ENCODE assay signal across 13 cellular contexts in the genomic region with DNA sequence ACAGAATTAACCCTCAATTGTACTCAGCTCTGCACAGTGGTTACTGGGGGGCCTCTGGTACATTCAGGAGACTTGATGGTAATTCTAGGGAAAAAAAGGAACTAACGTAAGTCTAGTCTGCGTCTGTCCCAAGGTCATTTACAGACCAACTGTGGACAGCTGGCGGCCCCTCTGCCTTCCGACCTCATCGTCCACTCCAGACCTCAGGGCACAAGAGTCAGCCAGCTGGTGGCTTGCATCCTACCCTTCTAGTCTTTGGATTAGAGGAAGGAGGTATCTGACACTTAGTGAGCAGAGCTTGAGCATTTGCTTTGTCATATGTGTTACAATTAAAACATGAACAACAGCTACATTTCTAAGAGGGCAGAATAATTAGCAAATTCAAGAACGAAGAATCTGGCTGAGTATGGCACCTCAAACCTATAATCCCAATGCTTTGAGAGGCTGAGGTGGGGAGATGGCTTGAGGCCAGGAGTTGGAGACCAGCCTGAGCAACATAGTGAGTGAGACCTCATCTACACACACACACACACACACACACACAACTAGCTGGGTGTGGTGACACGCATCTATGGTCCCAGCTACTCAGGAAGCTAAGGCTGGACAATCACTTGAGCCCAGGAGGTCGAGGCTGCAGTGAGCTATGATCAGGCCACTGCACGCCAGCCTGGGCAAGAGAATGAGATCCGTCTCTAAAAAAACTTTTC. TPM values are rescaled to one million over a fixed set of nuclear protein-coding genes. Genes with fewer than 3 reads are reported as not detected.
DNase-seq lines count a peak whose midpoint lies in the region; ATAC-seq and TF ChIP-seq lines count a peak whose summit lies in the region.
"Had no signal": no experiment of that assay in that cellular context is flagged by ENCODE, and none has a peak within 500 bp of the region (broad histone marks: within the 10 kb centered on the region; RNA-seq: fewer than 3 reads in every experiment).

No MANE protein-coding gene starts in this region.

- H3K9me3 ChIP-seq in cardiac muscle cell (ENCODE audit: low read depth) (no peaks in the 10 kb centered on the region), upper lobe of right lung (no peaks in the 10 kb centered on the region)
- H3K9me3 ChIP-seq: mucosa of descending colon, sigmoid colon had no signal

- peaks cover 52% of the 10 kb centered on the region in 2 donors for H3K4me1 Mint-ChIP-seq in natural killer cell treated with Interleukin-12 subunit alpha and Interleukin-12 subunit beta and Interleukin-15 and Interleukin-18, amount 100 ng/mL, for 72 hours (ENCODE audit: low read depth in 2 of 2)

- peak overlapping the region; percentile 45 for H3K4me3 Mint-ChIP-seq in natural killer cell treated with Interleukin-12 subunit alpha and Interleukin-12 subunit beta and Interleukin-15 and Interleukin-18, amount 100 ng/mL, for 72 hours

- no peak for ATAC-seq in natural killer cell treated with Interleukin-12 subunit alpha and Interleukin-12 subunit beta and Interleukin-15 and Interleukin-18, amount 100 ng/mL, for 72 hours
- ATAC-seq in upper lobe of right lung (peak; percentile 44), HG03196 (IDR thresholded peaks at IDR 0.05; ENCODE audit: unreplicated experiment) (no peak), GM19328 (IDR thresholded peaks at IDR 0.05; ENCODE audit: unreplicated experiment) (no peak)
- ATAC-seq: mucosa of descending colon had no signal

- peak overlapping the region; percentile 95 to 98 for H3K27ac Mint-ChIP-seq in natural killer cell treated with Interleukin-12 subunit alpha and Interleukin-12 subunit beta and Interleukin-15 and Interleukin-18, amount 100 ng/mL, for 72 hours

- H3K36me3 ChIP-seq in cardiac muscle cell (peaks cover 31% of the 10 kb centered on the region), upper lobe of right lung (peaks cover 49% of the 10 kb centered on the region)

- no peaks in the 10 kb centered on the region for H3K9me3 Mint-ChIP-seq in natural killer cell treated with Interleukin-12 subunit alpha and Interleukin-12 subunit beta and Interleukin-15 and Interleukin-18, amount 100 ng/mL, for 72 hours

- TF ChIP-seq CTCF in cardiac muscle cell (IDR thresholded peaks at IDR 0.05; ENCODE audit: low read depth, low read length): no peak
- TF ChIP-seq CTCF in choroid plexus epithelial cell (conservative IDR thresholded peaks at IDR 0.05; ENCODE audit: low read depth, low read length): peak; percentile 2
- TF ChIP-seq CTCF in upper lobe of right lung (IDR thresholded peaks at IDR 0.05): no peak

- intact Hi-C loops in cardiac septum (cut with DNase I) (loop anchor here (5.0 kb wide), 1 partner anchor 36 kb away; the partner anchor contains the start of gene SSH1), upper lobe of right lung (cut with DNase I) (no loop called here)

- no peaks in the 10 kb centered on the region for H3K27me3 ChIP-seq in cardiac muscle cell
- H3K27me3 ChIP-seq in upper lobe of right lung: no peaks in the 10 kb centered on the region
- H3K27me3 ChIP-seq: sigmoid colon had no signal

- no peaks in the 10 kb centered on the region for H3K27me3 Mint-ChIP-seq in natural killer cell treated with Interleukin-12 subunit alpha and Interleukin-12 subunit beta and Interleukin-15 and Interleukin-18, amount 100 ng/mL, for 72 hours

- DNase-seq in cardiac muscle cell (ENCODE audit: low read depth in 1 of 2, low spot score in 1 of 2): no peak
- DNase-seq in cardiac septum (ENCODE audit: low spot score): no peak
- DNase-seq in choroid plexus epithelial cell (ENCODE audit: low read depth): no peak
- DNase-seq in natural killer cell treated with Interleukin-12 subunit alpha and Interleukin-12 subunit beta and Interleukin-15 and Interleukin-18, amount 100 ng/mL, for 72 hours (ENCODE audit: low spot score): no peak
- no peak for DNase-seq in upper lobe of right lung
- no peak for DNase-seq in HCEC 1CT
- DNase-seq: activated T-cell treated with anti-CD3 and anti-CD28 coated beads for 4 hours, Karpas-422, mucosa of descending colon, sigmoid colon had no signal

- H3K36me3 Mint-ChIP-seq in natural killer cell treated with Interleukin-12 subunit alpha and Interleukin-12 subunit beta and Interleukin-15 and Interleukin-18, amount 100 ng/mL, for 72 hours: no peaks in the 10 kb centered on the region

- peak overlapping the region; percentile 31 for H3K27ac ChIP-seq in cardiac muscle cell
- peak overlapping the region; percentile 32 for H3K27ac ChIP-seq in upper lobe of right lung

- H3K4me3 ChIP-seq in cardiac muscle cell (no peak overlapping the region), choroid plexus epithelial cell (ENCODE audit: low read depth, low read length) (no peak overlapping the region), upper lobe of right lung (no peak overlapping the region)
- H3K4me3 ChIP-seq: mucosa of descending colon, sigmoid colon had no signal

- peaks cover 9% of the 10 kb centered on the region for H3K4me1 ChIP-seq in cardiac muscle cell (ENCODE audit: low read depth)
- peaks cover 78% of the 10 kb centered on the region for H3K4me1 ChIP-seq in upper lobe of right lung

RNA-seq across cellular contexts. Expression of gene SSH1, which starts 36.5 kb away (rescaled TPM):
- total RNA-seq in cardiac muscle cell: 15.9 and 26.1 TPM in 2 replicates
- polyA plus RNA-seq in cardiac muscle cell: 17.7 and 19.1 TPM in 2 replicates
- 50.6 TPM for total RNA-seq in cardiac septum
- total RNA-seq in natural killer cell treated with Interleukin-12 subunit alpha and Interleukin-12 subunit beta and Interleukin-15 and Interleukin-18, amount 100 ng/mL, for 72 hours: 10 to 100 TPM; 40.5 to 73.9 TPM
- total RNA-seq in upper lobe of right lung: 46.0 TPM

RNA-seq across cellular contexts. Expression of gene DAO, which starts 59.0 kb away (rescaled TPM):
- total RNA-seq in cardiac muscle cell (not detected in 2 replicates), cardiac septum (not detected), upper lobe of right lung (0.26 TPM)
- polyA plus RNA-seq in cardiac muscle cell: 0.72 TPM in 1 of 2 replicates, not detected in the other
- total RNA-seq in natural killer cell treated with Interleukin-12 subunit alpha and Interleukin-12 subunit beta and Interleukin-15 and Interleukin-18, amount 100 ng/mL, for 72 hours: not detected
- total RNA-seq: sigmoid colon had no signal
- polyA plus RNA-seq: esophagus had no signal
